In the genomic region with DNA sequence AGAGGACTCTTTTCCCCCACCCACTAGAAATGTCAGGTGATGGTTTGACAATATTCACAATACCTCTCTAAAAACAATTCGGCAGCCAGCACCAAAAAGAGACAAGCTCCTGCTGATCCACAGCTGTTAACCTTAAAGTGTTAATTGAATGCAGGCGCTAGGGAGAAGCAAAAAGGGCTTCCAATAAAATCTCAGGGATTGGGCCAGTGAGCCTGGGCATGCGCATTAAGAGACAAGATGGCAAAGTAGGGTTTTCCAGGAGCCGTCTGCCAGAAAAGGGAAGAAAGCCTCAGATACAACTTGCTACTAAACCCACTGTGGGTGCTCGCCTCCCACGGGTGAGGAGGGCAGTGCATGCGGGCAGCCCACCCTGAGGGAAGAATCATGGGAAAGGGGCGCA, we compare ENCODE assay signal across 28 cellular contexts.
"Had no signal": no experiment of that assay in that cellular context is flagged by ENCODE, and none has a peak within 500 bp of the region (broad histone marks: within the 10 kb centered on the region; RNA-seq: fewer than 3 reads in every experiment).

No MANE protein-coding gene starts in this region.

- H3K4me3 Mint-ChIP-seq: activated naive CD4-positive, alpha-beta T cell treated with anti-CD3 and anti-CD28 coated beads for 36 hours; activated naive CD8-positive, alpha-beta T cell treated with anti-CD3 and anti-CD28 coated beads for 36 hours; activated T-helper 1 cell treated with anti-CD3 and anti-CD28 coated beads, Interleukin-12 subunit alpha, Interleukin-12 subunit beta, Interleukin-2, Interleukin-4 antibody, amounts not matched to agents 30 ng/mL and 10 ng/mL and 1 ng/mL, durations not matched to agents 14 hours and 24 hours and 36 hours; brain; effector memory CD8-positive, alpha-beta T cell; natural killer cell; neural progenitor cell; WTC11 had no signal

- H3K4me1 ChIP-seq: adrenal gland, neural progenitor cell, suprapubic skin, tibial nerve had no signal

- H3K27ac ChIP-seq: adrenal gland, cardiac muscle cell, coronary artery, neural progenitor cell, spleen, suprapubic skin, tibial nerve had no signal

- H3K4me1 Mint-ChIP-seq: activated naive CD8-positive, alpha-beta T cell treated with anti-CD3 and anti-CD28 coated beads for 36 hours; brain; neural progenitor cell had no signal

- H3K27me3 ChIP-seq: adrenal gland, cardiac muscle cell, neural progenitor cell, suprapubic skin, tibial nerve had no signal

- H3K9ac ChIP-seq: neural progenitor cell had no signal

- H3K9me3 Mint-ChIP-seq: activated naive CD4-positive, alpha-beta T cell treated with anti-CD3 and anti-CD28 coated beads for 36 hours; activated naive CD8-positive, alpha-beta T cell treated with anti-CD3 and anti-CD28 coated beads for 36 hours; activated T-helper 1 cell treated with anti-CD3 and anti-CD28 coated beads, Interleukin-12 subunit alpha, Interleukin-12 subunit beta, Interleukin-2, Interleukin-4 antibody, amounts not matched to agents 30 ng/mL and 10 ng/mL and 1 ng/mL, durations not matched to agents 14 hours and 24 hours and 36 hours; brain; effector memory CD8-positive, alpha-beta T cell; natural killer cell; neural progenitor cell had no signal

- H3K36me3 ChIP-seq: adrenal gland, cardiac muscle cell, neural progenitor cell, spleen, suprapubic skin, tibial nerve had no signal

- H3K4me3 ChIP-seq: adrenal gland, cardiac muscle cell, coronary artery, neural progenitor cell, spleen, suprapubic skin, tibial nerve had no signal

- H3K9me3 ChIP-seq: adrenal gland, spleen, suprapubic skin, tibial nerve had no signal

- DNase-seq: activated CD8-positive, alpha-beta memory T cell treated with anti-CD3 and anti-CD28 coated beads, Interleukin-2, amount 50 U/mL, for 4 hours; activated effector memory CD4-positive, alpha-beta T cell treated with anti-CD3 and anti-CD28 coated beads, Interleukin-2, amount 50 U/mL, for 16 hours; activated naive CD4-positive, alpha-beta T cell treated with anti-CD3 and anti-CD28 coated beads for 36 hours; activated naive CD8-positive, alpha-beta T cell treated with anti-CD3 and anti-CD28 coated beads for 36 hours; activated T-cell treated with anti-CD3 and anti-CD28 coated beads, Interleukin-2, amount 50 U/mL, for 1 hour; adrenal gland; aorta; cerebellar nuclear complex; effector memory CD8-positive, alpha-beta T cell; foreskin fibroblast; hippocampal formation; kidney; left colon; natural killer cell; occipital lobe; posterior cingulate gyrus; right cardiac atrium; spleen; stimulated activated naive CD4-positive, alpha-beta T cell; T-helper 2 cell had no signal

- H3K36me3 Mint-ChIP-seq: activated naive CD8-positive, alpha-beta T cell treated with anti-CD3 and anti-CD28 coated beads for 36 hours; brain; natural killer cell; neural progenitor cell; WTC11 had no signal

- H3K27ac Mint-ChIP-seq: activated naive CD4-positive, alpha-beta T cell treated with anti-CD3 and anti-CD28 coated beads for 36 hours; activated naive CD8-positive, alpha-beta T cell treated with anti-CD3 and anti-CD28 coated beads for 36 hours; activated T-helper 1 cell treated with anti-CD3 and anti-CD28 coated beads, Interleukin-12 subunit alpha, Interleukin-12 subunit beta, Interleukin-2, Interleukin-4 antibody, amounts not matched to agents 30 ng/mL and 10 ng/mL and 1 ng/mL, durations not matched to agents 14 hours and 24 hours and 36 hours; effector memory CD8-positive, alpha-beta T cell; natural killer cell; neural progenitor cell; WTC11 had no signal
